ENCODE assay signal across 10 cellular contexts in the genomic region with DNA sequence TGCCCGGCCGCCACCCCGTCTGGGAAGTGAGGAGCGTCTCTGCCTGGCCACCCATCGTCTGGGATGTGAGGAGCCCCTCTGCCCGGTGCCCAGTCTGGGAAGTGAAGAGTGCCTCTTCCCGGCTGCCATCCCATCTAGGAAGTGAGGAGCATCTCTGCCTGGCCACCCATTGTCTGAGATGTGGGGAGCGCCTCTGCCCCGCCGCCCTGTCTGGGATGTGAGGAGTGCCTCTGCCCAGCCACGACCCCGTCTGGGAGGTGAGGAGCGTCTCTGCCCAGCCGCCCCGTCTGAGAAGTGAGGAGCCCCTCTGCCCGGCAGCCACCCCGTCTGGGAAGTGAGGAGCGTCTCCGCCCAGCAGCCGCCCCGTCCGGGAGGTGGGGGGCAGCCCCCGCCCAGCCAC. TPM values are rescaled to one million over a fixed set of nuclear protein-coding genes. Genes with fewer than 3 reads are reported as not detected.
"Had no signal": no experiment of that assay in that cellular context is flagged by ENCODE, and none has a peak within 500 bp of the region (broad histone marks: within the 10 kb centered on the region; RNA-seq: fewer than 3 reads in every experiment).

No MANE protein-coding gene starts in this region.

RNA-seq across cellular contexts. Expression of a gene that starts 10.1 kb away (rescaled TPM):
- total RNA-seq: OCI-LY7, PC-3, PC-9, Peyer's patch, Right ventricle myocardium inferior, Right ventricle myocardium superior, RPMI7951, SJCRH30, SJSA1, SK-MEL-5 had no signal

RNA-seq across cellular contexts. Expression of a gene that starts 17.6 kb away (rescaled TPM):
- total RNA-seq: OCI-LY7, PC-3, PC-9, Peyer's patch, Right ventricle myocardium inferior, Right ventricle myocardium superior, RPMI7951, SJCRH30, SJSA1, SK-MEL-5 had no signal
